Comparison of ENCODE assay signal across 8 cellular contexts in genomic region chr7:1026721-1027151, GRCh38. TPM values are rescaled to one million over a fixed set of nuclear protein-coding genes. Genes with fewer than 3 reads are reported as not detected.
DNase-seq lines count a peak whose midpoint lies in the region; ATAC-seq, FAIRE-seq and TF ChIP-seq lines count a peak whose summit lies in the region.
"Had no signal": no experiment of that assay in that cellular context is flagged by ENCODE, and none has a peak within 500 bp of the region (broad histone marks: within the 10 kb centered on the region; RNA-seq: fewer than 3 reads in every experiment).

No MANE protein-coding gene starts in this region.

- H3K27ac ChIP-seq in pancreas, result peak overlapping the region; percentile 84 to 91 (median 89)

- no peaks in the 10 kb centered on the region for H3K27me3 ChIP-seq in pancreas

- no peak for ATAC-seq in central memory CD8-positive, alpha-beta T cell (replicated peaks; ENCODE audit: extremely low read depth, poor library complexity, severe bottlenecking)
- ATAC-seq in pancreas, result peak in 2 of 4 donors; percentile 0 to 4
- ATAC-seq in HG03571 (IDR thresholded peaks at IDR 0.05; ENCODE audit: unreplicated experiment), result no peak
- ATAC-seq in GM18870 (IDR thresholded peaks at IDR 0.05; ENCODE audit: unreplicated experiment), result no peak

- WGBS in pancreas, 2 donors, result 39 to 45% methylated on average over 20 of the region's 20 CpGs

- H3K36me3 Mint-ChIP-seq in IgD-negative memory B cell, result peaks cover 3% of the 10 kb centered on the region
- peaks cover 11% of the 10 kb centered on the region for H3K36me3 Mint-ChIP-seq in central memory CD8-positive, alpha-beta T cell (ENCODE audit: insufficient read depth)

- H3K27ac Mint-ChIP-seq in IgD-negative memory B cell, result peak overlapping the region; percentile 49 to 99 (median 92)
- peak overlapping the region; percentile 22 for H3K27ac Mint-ChIP-seq in central memory CD8-positive, alpha-beta T cell (ENCODE audit: low read depth)

- H3K27me3 Mint-ChIP-seq in IgD-negative memory B cell, result peaks cover 10% of the 10 kb centered on the region
- H3K27me3 Mint-ChIP-seq in central memory CD8-positive, alpha-beta T cell, result no peaks in the 10 kb centered on the region

- H3K9me3 Mint-ChIP-seq in IgD-negative memory B cell, result peaks cover 0 to 2% (median 0%) of the 10 kb centered on the region in 3 donors
- H3K9me3 Mint-ChIP-seq in central memory CD8-positive, alpha-beta T cell, result no peaks in the 10 kb centered on the region

- H3K9me3 ChIP-seq in pancreas, result no peaks in the 10 kb centered on the region

- peak; percentile 56 for DNase-seq in DMS79 treated with DMSO at 0.1 percent for 48 hours (lab: John Stamatoyannopoulos, UW)
- no peak for DNase-seq in central memory CD8-positive, alpha-beta T cell (ENCODE audit: low spot score in 2 of 2)
- DNase-seq in pancreas, result peak in 4 of 6 donors; percentile 38 to 76 (median 48)
- DNase-seq in foreskin melanocyte, result no peak
- DNase-seq: activated CD4-positive, alpha-beta T cell treated with anti-CD3 and anti-CD28 coated beads for 48 hours had no signal

- H3K36me3 ChIP-seq in pancreas, result no peaks in the 10 kb centered on the region

- TF ChIP-seq CTCF in pancreas (IDR thresholded peaks at IDR 0.05), result no peak

- peak overlapping the region; percentile 82 to 93 (median 90) for H3K4me3 Mint-ChIP-seq in IgD-negative memory B cell
- peak overlapping the region; percentile 56 for H3K4me3 Mint-ChIP-seq in central memory CD8-positive, alpha-beta T cell

- peak overlapping the region in 3 of 4 donors; percentile 82 to 92 (median 90) for H3K4me3 ChIP-seq in pancreas

- H3K4me1 Mint-ChIP-seq in IgD-negative memory B cell, result peaks cover 41 to 47% (median 46%) of the 10 kb centered on the region in 3 donors
- H3K4me1 Mint-ChIP-seq in central memory CD8-positive, alpha-beta T cell, result peaks cover 45% of the 10 kb centered on the region

- FAIRE-seq in pancreas (lab: Jason Lieb, UNC), result no peak

- H3K4me1 ChIP-seq in pancreas, result peaks cover 6 to 21% (median 20%) of the 10 kb centered on the region in 3 donors

- intact Hi-C loops in pancreas (cut with DNase I), result no loop called here

RNA-seq across cellular contexts. Expression of gene GPR146, which starts 17.6 kb away (rescaled TPM):
- polyA plus RNA-seq in IgD-negative memory B cell (2.6 TPM), pancreas (1 to 10 TPM; 5.4 to 6.5 TPM)
- total RNA-seq in pancreas, result 1 to 10 TPM; 3.4 to 5.3 (median 3.9) TPM

RNA-seq across cellular contexts. Expression of gene CYP2W1, which starts 43.8 kb away (rescaled TPM):
- polyA plus RNA-seq in IgD-negative memory B cell (not detected), pancreas (under 1 TPM; 0.54 to 0.76 TPM)
- under 1 TPM in 5 of 6 donors, not detected in 1; 0.12 to 0.59 (median 0.32) TPM for total RNA-seq in pancreas

RNA-seq across cellular contexts. Expression of gene COX19, which starts 51.4 kb away (rescaled TPM):
- polyA plus RNA-seq in IgD-negative memory B cell (26.7 TPM), pancreas (1 to 10 TPM; 7.5 to 9.1 TPM)
- 1 to 10 TPM; 4.2 to 8.6 (median 6.0) TPM for total RNA-seq in pancreas

Comparison
In these comparisons a context has a peak if more than half of its experiments do, and no peak if none do; other contexts are left out.
1. DNase-seq: peak in DMS79 treated with DMSO at 0.1 percent for 48 hours (single experiment) and pancreas (4 of 6); none in central memory CD8-positive, alpha-beta T cell (0 of 2) and foreskin melanocyte (single experiment).